In genomic region chr15:90099072-90099867, GRCh38 we compare ENCODE assay signal across 8 cellular contexts. TPM values are rescaled to one million over a fixed set of nuclear protein-coding genes. Genes with fewer than 3 reads are reported as not detected.
DNase-seq lines count a peak whose midpoint lies in the region; ATAC-seq and TF ChIP-seq lines count a peak whose summit lies in the region.

No MANE protein-coding gene starts in this region.

- no peak for ATAC-seq in upper lobe of right lung
- no peak for ATAC-seq in HG02884 (IDR thresholded peaks at IDR 0.05; ENCODE audit: unreplicated experiment)

- peak; percentile 44 for DNase-seq in stimulated activated CD4-positive, alpha-beta T cell treated with anti-CD3 and anti-CD28 coated beads, Interleukin-15, amount 100 ng/mL, for 24 hours
- DNase-seq in stimulated activated CD4-positive, alpha-beta T cell treated with anti-CD3 and anti-CD28 coated beads, Interleukin-12 subunit alpha, Interleukin-12 subunit beta, amount 100 ng/mL, for 4 hours, result no peak
- peak; percentile 52 for DNase-seq in activated naive CD4-positive, alpha-beta T cell treated with anti-CD3 and anti-CD28 coated beads for 36 hours
- DNase-seq in mesothelial cell of epicardium (ENCODE audit: low spot score in 2 of 2, unreplicated experiment in 2 of 2) (no peak), upper lobe of right lung (no peak), SW480 (ENCODE audit: low spot score) (no peak), LoVo (ENCODE audit: low spot score) (no peak)

- H3K9me3 Mint-ChIP-seq in activated naive CD4-positive, alpha-beta T cell treated with anti-CD3 and anti-CD28 coated beads for 36 hours, result no peaks in the 10 kb centered on the region
- no peaks in the 10 kb centered on the region for H3K9me3 Mint-ChIP-seq in mesothelial cell of epicardium

- H3K4me3 Mint-ChIP-seq in activated naive CD4-positive, alpha-beta T cell treated with anti-CD3 and anti-CD28 coated beads for 36 hours, result peak overlapping the region; percentile 91
- no peak overlapping the region for H3K4me3 Mint-ChIP-seq in mesothelial cell of epicardium

- no peaks in the 10 kb centered on the region for H3K27me3 Mint-ChIP-seq in activated naive CD4-positive, alpha-beta T cell treated with anti-CD3 and anti-CD28 coated beads for 36 hours (ENCODE audit: low read depth)
- H3K27me3 Mint-ChIP-seq in mesothelial cell of epicardium (ENCODE audit: low read depth), result no peaks in the 10 kb centered on the region

- CTCF ChIA-PET in activated naive CD4-positive, alpha-beta T cell treated with anti-CD3 and anti-CD28 coated beads for 36 hours (lab: Charles Lee), result interaction anchor here (0.8 to 1.8 kb wide), 6 partner anchors 13 to 201 kb away, joined by 3 to 8 read pairs (median 3); partner anchors contain the start of gene CIB1

- no peaks in the 10 kb centered on the region for H3K27me3 ChIP-seq in upper lobe of right lung

- H3K4me1 Mint-ChIP-seq in activated naive CD4-positive, alpha-beta T cell treated with anti-CD3 and anti-CD28 coated beads for 36 hours (ENCODE audit: low read depth), result peaks cover 75% of the 10 kb centered on the region
- peaks cover 66% of the 10 kb centered on the region for H3K4me1 Mint-ChIP-seq in mesothelial cell of epicardium

- H3K4me1 ChIP-seq in upper lobe of right lung, result peaks cover 47% of the 10 kb centered on the region

- no peak overlapping the region for H3K4me3 ChIP-seq in upper lobe of right lung

- no peaks in the 10 kb centered on the region for H3K9me3 ChIP-seq in upper lobe of right lung

- TF ChIP-seq CTCF in mesothelial cell of epicardium (IDR thresholded peaks at IDR 0.05; ENCODE audit: unreplicated experiment) (no peak), upper lobe of right lung (IDR thresholded peaks at IDR 0.05) (no peak)

- peak overlapping the region; percentile 90 for H3K27ac Mint-ChIP-seq in activated naive CD4-positive, alpha-beta T cell treated with anti-CD3 and anti-CD28 coated beads for 36 hours
- H3K27ac Mint-ChIP-seq in mesothelial cell of epicardium, result peak overlapping the region; percentile 93

- peak overlapping the region; percentile 94 for H3K27ac ChIP-seq in upper lobe of right lung

- intact Hi-C loops in activated naive CD4-positive, alpha-beta T cell treated with anti-CD3 and anti-CD28 coated beads for 36 hours (cut with micrococcal nuclease), result no loop called here
- intact Hi-C loops in upper lobe of right lung (cut with DNase I), result no loop called here

- H3K36me3 ChIP-seq in upper lobe of right lung, result no peaks in the 10 kb centered on the region

- H3K36me3 Mint-ChIP-seq in activated naive CD4-positive, alpha-beta T cell treated with anti-CD3 and anti-CD28 coated beads for 36 hours (ENCODE audit: low read depth), result peaks cover 10% of the 10 kb centered on the region
- H3K36me3 Mint-ChIP-seq in mesothelial cell of epicardium, result peaks cover 2% of the 10 kb centered on the region

RNA-seq across cellular contexts. Expression of gene IDH2, which starts 3.0 kb away (rescaled TPM):
- 100 to 1,000 TPM; 225 to 229 TPM for total RNA-seq in activated naive CD4-positive, alpha-beta T cell treated with anti-CD3 and anti-CD28 coated beads for 36 hours
- 126 to 132 TPM (median 127 TPM) in 3 replicates for total RNA-seq in mesothelial cell of epicardium
- total RNA-seq in upper lobe of right lung, result 43.1 TPM

Comparison
In these comparisons a context has a peak if more than half of its experiments do, and no peak if none do; other contexts are left out.
1. DNase-seq: peak in stimulated activated CD4-positive, alpha-beta T cell treated with anti-CD3 and anti-CD28 coated beads, Interleukin-15, amount 100 ng/mL, for 24 hours (single experiment) and activated naive CD4-positive, alpha-beta T cell treated with anti-CD3 and anti-CD28 coated beads for 36 hours (single experiment); none in stimulated activated CD4-positive, alpha-beta T cell treated with anti-CD3 and anti-CD28 coated beads, Interleukin-12 subunit alpha, Interleukin-12 subunit beta, amount 100 ng/mL, for 4 hours (single experiment), mesothelial cell of epicardium (0 of 2), upper lobe of right lung (single experiment), SW480 (single experiment) and LoVo (single experiment).